ENCODE assay signal across 22 cellular contexts in genomic region chr20:37259031-37259430, GRCh38. TPM values are rescaled to one million over a fixed set of nuclear protein-coding genes. Genes with fewer than 3 reads are reported as not detected.
A peak's percentile ranks its signal among the peaks of the same experiment; 100 is the strongest.
DNase-seq lines count a peak whose midpoint lies in the region; ATAC-seq and TF ChIP-seq lines count a peak whose summit lies in the region.
"Had no signal": no experiment of that assay in that cellular context is flagged by ENCODE, and none has a peak within 500 bp of the region (broad histone marks: within the 10 kb centered on the region; RNA-seq: fewer than 3 reads in every experiment).

No MANE protein-coding gene starts in this region.

- no peak overlapping the region for H3K4me3 Mint-ChIP-seq in H9
- H3K4me3 Mint-ChIP-seq in neural crest cell, result peak overlapping the region; percentile 47
- H3K4me3 Mint-ChIP-seq: HFFc6 had no signal

- H3K79me1 ChIP-seq in H9 (ENCODE audit: insufficient read depth, low read depth, low read length, poor library complexity, severe bottlenecking), result no peaks in the 10 kb centered on the region

- H3K27me3 ChIP-seq in H9 (ENCODE audit: insufficient read depth, low read length), result no peaks in the 10 kb centered on the region
- H3K27me3 ChIP-seq in ectodermal cell (ENCODE audit: control insufficient read depth, insufficient read depth, low read length, poor library complexity, severe bottlenecking), result no peaks in the 10 kb centered on the region
- no peaks in the 10 kb centered on the region for H3K27me3 ChIP-seq in breast epithelium
- H3K27me3 ChIP-seq: BE2C had no signal

- no peaks in the 10 kb centered on the region for H3K79me2 ChIP-seq in H9 (ENCODE audit: insufficient read depth, low read length)

- no peak overlapping the region for H2BK5ac ChIP-seq in H9 (ENCODE audit: insufficient read length, low read length)

- no peak overlapping the region for H4K5ac ChIP-seq in H9 (ENCODE audit: insufficient read length, low read depth, low read length)

- no peak overlapping the region for H2AFZ ChIP-seq in H9 (ENCODE audit: low read length)

- no peak overlapping the region for H3K56ac ChIP-seq in H9 (ENCODE audit: insufficient read length, low read depth, low read length)

- no peak overlapping the region for H3K23ac ChIP-seq in H9 (ENCODE audit: insufficient read length, low read depth, low read length)

- H3K27me3 Mint-ChIP-seq in H9 (ENCODE audit: low read depth) (peaks cover 1% of the 10 kb centered on the region; the same call in 1 of the 2 replicates), neural crest cell (ENCODE audit: low read depth) (no peaks in the 10 kb centered on the region)

- H3T11ph ChIP-seq in H9 (ENCODE audit: low read length), result no peak overlapping the region

- peaks cover 4 to 7% (median 6%) of the 10 kb centered on the region in 3 experiments; a peak in 3 of 7 replicates for H3K36me3 Mint-ChIP-seq in H9 (ENCODE audit: insufficient read depth in 1 of 3, low read depth in 3 of 3)
- no peaks in the 10 kb centered on the region for H3K36me3 Mint-ChIP-seq in neural crest cell (ENCODE audit: low read depth)

- no peak overlapping the region for H2BK15ac ChIP-seq in H9 (ENCODE audit: low read depth, low read length)

- no peak overlapping the region for H4K8ac ChIP-seq in H9 (replicated peaks; ENCODE audit: insufficient read length, low read depth, low read length)

- no peak overlapping the region for H2BK12ac ChIP-seq in H9 (ENCODE audit: insufficient read length, low read depth, low read length)

- H3K4me1 ChIP-seq in H9 (ENCODE audit: insufficient read depth, low read length), result no peaks in the 10 kb centered on the region; the same call in 1 of the 2 replicates
- H3K4me1 ChIP-seq in ectodermal cell (ENCODE audit: control insufficient read depth, insufficient read depth, low read length), result peaks cover 36% of the 10 kb centered on the region
- H3K4me1 ChIP-seq in breast epithelium, result no peaks in the 10 kb centered on the region

- no peaks in the 10 kb centered on the region for H4K20me1 ChIP-seq in H9 (ENCODE audit: control insufficient read depth, insufficient read depth, insufficient read length)

- WGBS in H9 (ENCODE audit: extremely low coverage, insufficient read length, low lambda C conversion rate), result no CpG with 5 or more reads among the region's 11 CpGs
- WGBS in ectodermal cell, 2 experiments, result 29% methylated on average over 11 of the region's 11 CpGs

- peaks cover 6 to 7% of the 10 kb centered on the region in 2 experiments for H3K9me3 Mint-ChIP-seq in H9
- H3K9me3 Mint-ChIP-seq in neural crest cell, result peaks cover 4% of the 10 kb centered on the region

- ATAC-seq in HG03457 (IDR thresholded peaks at IDR 0.05; ENCODE audit: unreplicated experiment), result no peak

- TF ChIP-seq CTCF in H9 (conservative IDR thresholded peaks at IDR 0.05), result no peak
- no peak for TF ChIP-seq CTCF in neural crest cell (conservative IDR thresholded peaks at IDR 0.05)
- TF ChIP-seq CTCF in breast epithelium (IDR thresholded peaks at IDR 0.05), result no peak

- no peak overlapping the region for H3K18ac ChIP-seq in H9 (ENCODE audit: insufficient read length, low read depth, low read length)

- H3K27ac ChIP-seq in H9 (ENCODE audit: insufficient read length, low read depth, low read length) (no peak overlapping the region), ectodermal cell (ENCODE audit: insufficient read depth, low read depth, low read length, poor library complexity, severe bottlenecking) (peak overlapping the region; percentile 64), breast epithelium (no peak overlapping the region)
- H3K27ac ChIP-seq: SJCRH30 had no signal

- no peak overlapping the region for H4K91ac ChIP-seq in H9 (ENCODE audit: insufficient read length, low read depth, low read length)

- no peaks in the 10 kb centered on the region for H3K23me2 ChIP-seq in H9 (ENCODE audit: insufficient read length, low read depth, low read length, poor library complexity, severe bottlenecking)

- H3K4ac ChIP-seq in H9 (ENCODE audit: low read depth, low read length), result no peak overlapping the region

- H3K4me3 ChIP-seq in ectodermal cell (ENCODE audit: insufficient read depth, low read depth, low read length), result no peak overlapping the region
- H3K4me3 ChIP-seq in breast epithelium, result no peak overlapping the region
- H3K4me3 ChIP-seq: SJCRH30 had no signal

- H3K4me2 ChIP-seq in H9 (ENCODE audit: insufficient read depth, insufficient read length, low read length), result no peak overlapping the region

- no peak overlapping the region for H2AK5ac ChIP-seq in H9 (ENCODE audit: insufficient read length, low read length)

- H3K4me1 Mint-ChIP-seq in H9, result peaks cover 39 to 40% of the 10 kb centered on the region in 2 experiments
- H3K4me1 Mint-ChIP-seq in neural crest cell, result peaks cover 30% of the 10 kb centered on the region

- no peak overlapping the region for H2BK120ac ChIP-seq in H9 (ENCODE audit: low read depth, low read length, poor library complexity, severe bottlenecking)

- intact Hi-C loops in breast epithelium (cut with DNase I; ENCODE audit: low total_unique reads), result no loop called here

- H3K9me3 ChIP-seq in H9 (ENCODE audit: control insufficient read depth, low read depth, low read length) (no peaks in the 10 kb centered on the region), ectodermal cell (ENCODE audit: control insufficient read depth, low read length) (no peaks in the 10 kb centered on the region), breast epithelium (peaks cover 0 to 5% of the 10 kb centered on the region in 2 donors)
- H3K9me3 ChIP-seq: BE2C had no signal

- H2BK20ac ChIP-seq in H9 (ENCODE audit: low read depth, low read length, poor library complexity, severe bottlenecking), result no peak overlapping the region

- H3K27ac Mint-ChIP-seq in H9 (peak overlapping the region; percentile 46 to 95 (median 79); a peak in 6 of 7 replicates), neural crest cell (ENCODE audit: unreplicated experiment) (peak overlapping the region; percentile 38)
- H3K27ac Mint-ChIP-seq: HFFc6 had no signal

- H3K9ac ChIP-seq in H9 (ENCODE audit: extremely low read depth, insufficient read length, low read length), result no peak overlapping the region

- H3K36me3 ChIP-seq in ectodermal cell (ENCODE audit: control insufficient read depth, insufficient read depth, low read length) (no peaks in the 10 kb centered on the region), breast epithelium (no peaks in the 10 kb centered on the region)
- H3K36me3 ChIP-seq: BE2C, SJCRH30 had no signal

- DNase-seq in H9 (no peak), NCI-H345 treated with DMSO at 0.1 percent for 48 hours (lab: John Stamatoyannopoulos, UW; ENCODE audit: unreplicated experiment) (peak; percentile 75), neural crest cell (ENCODE audit: low read depth, low spot score) (no peak), D341Med (ENCODE audit: low spot score) (no peak), breast epithelium (ENCODE audit: low spot score in 2 of 2) (no peak)
- no peak for DNase-seq in activated CD4-positive, alpha-beta T cell treated with anti-CD3 and anti-CD28 coated beads for 1 hour
- DNase-seq: BE2C; DMS79; H7; HFFc6; MM.1S; NCI-H1048; NCI-H1436 treated with DMSO at 0.1 percent for 48 hours; NCI-H2029 treated with DMSO at 0.1 percent for 48 hours; NK-92 treated with Interleukin-12 subunit alpha and Interleukin-12 subunit beta, amount 100 ng/mL, for 24 hours; SJCRH30 had no signal

- no peak overlapping the region for H3K14ac ChIP-seq in H9 (ENCODE audit: insufficient read depth, low read length)

- TF ChIP-seq POLR2A in breast epithelium (IDR thresholded peaks at IDR 0.05), result no peak

RNA-seq across cellular contexts. Expression of gene GHRH, which starts 2.6 kb away (rescaled TPM):
- total RNA-seq in H9 (2021) (0.68 TPM in 1 of 2 replicates, not detected in the other), neural crest cell (not detected in 2 replicates), breast epithelium (not detected)
- not detected for polyA plus RNA-seq in ectodermal cell (2013, experiment 1 of 4)
- polyA plus RNA-seq in ectodermal cell (2013, experiment 2 of 4), result 0.53 TPM
- polyA plus RNA-seq in ectodermal cell (2013, experiment 3 of 4), result not detected
- 0.49 TPM for polyA plus RNA-seq in ectodermal cell (2013, experiment 4 of 4)
- total RNA-seq: A673; H7; HFFc6; LHCN-M2; NCI-H460; SJCRH30; T-helper 1 cell treated with Interleukin-12 subunit alpha and Interleukin-12 subunit beta and Interleukin-4 antibody, amounts not matched to agents 30 ng/mL and 1 ng/mL, for 36 hours had no signal

RNA-seq across cellular contexts. Expression of gene MANBAL, which starts 30.4 kb away (rescaled TPM):
- total RNA-seq in H9 (2021) (40.3 and 40.7 TPM in 2 replicates), neural crest cell (44.8 and 50.8 TPM in 2 replicates), breast epithelium (10 to 100 TPM; 31.8 to 42.0 (median 34.7) TPM)
- 67.3 TPM for polyA plus RNA-seq in ectodermal cell (2013, experiment 1 of 4)
- 68.0 TPM for polyA plus RNA-seq in ectodermal cell (2013, experiment 2 of 4)
- polyA plus RNA-seq in ectodermal cell (2013, experiment 3 of 4), result 58.8 TPM
- polyA plus RNA-seq in ectodermal cell (2013, experiment 4 of 4), result 63.8 TPM
